In the genomic region with DNA sequence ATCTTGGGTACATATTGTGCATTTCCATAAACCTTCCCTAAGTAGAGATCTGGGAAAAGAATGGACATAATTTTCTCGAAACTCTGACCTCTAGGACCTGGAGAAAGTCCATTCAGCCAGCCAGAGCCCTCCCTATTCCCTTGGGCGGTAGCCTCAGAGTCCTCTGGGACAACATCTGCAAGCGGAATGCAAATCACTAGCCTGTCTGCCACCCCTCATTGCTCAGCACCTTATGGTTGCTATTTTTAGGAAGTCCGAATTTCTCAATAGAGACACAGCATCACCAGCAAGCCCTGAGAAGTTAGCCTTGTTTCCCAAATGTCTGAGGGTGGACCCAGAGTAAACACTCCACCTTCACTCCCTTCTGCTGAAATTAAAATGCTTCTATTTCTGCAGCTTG, we compare ENCODE assay signal across 10 cellular contexts. TPM values are rescaled to one million over a fixed set of nuclear protein-coding genes. Genes with fewer than 3 reads are reported as not detected.
A peak's percentile ranks its signal among the peaks of the same experiment; 100 is the strongest.
DNase-seq lines count a peak whose midpoint lies in the region; ATAC-seq, FAIRE-seq and TF ChIP-seq lines count a peak whose summit lies in the region.
"Had no signal": no experiment of that assay in that cellular context is flagged by ENCODE, and none has a peak within 500 bp of the region (broad histone marks: within the 10 kb centered on the region; RNA-seq: fewer than 3 reads in every experiment).

No MANE protein-coding gene starts in this region.

- TF ChIP-seq EP300 in HepG2 (IDR thresholded peaks at IDR 0.05; ENCODE audit: low read depth in 2 of 2, low read length in 2 of 2), result no peak
- TF ChIP-seq EP300 in HepG2 (CRISPR knock-in tag; IDR thresholded peaks at IDR 0.05; ENCODE audit: borderline replicate concordance), result no peak

- H3K4me3 Mint-ChIP-seq in CD8-positive, alpha-beta T cell, result no peak overlapping the region
- H3K4me3 Mint-ChIP-seq in activated naive CD8-positive, alpha-beta T cell treated with anti-CD3 and anti-CD28 coated beads, Interleukin-2, amount 50 U/mL, for 24 hours, result no peak overlapping the region
- H3K4me3 Mint-ChIP-seq: stimulated activated naive CD8-positive, alpha-beta T cell treated with anti-CD3 and anti-CD28 coated beads, Interleukin-15, Interleukin-2, amounts not matched to agents 100 ng/mL and 50 ng/mL, for 24 hours had no signal

- intact Hi-C loops in HepG2 (cut with micrococcal nuclease; ENCODE audit: unreplicated experiment), result loop anchor here (2.0 kb wide), 1 partner anchor 16 kb away; no protein-coding TSS in a partner anchor
- intact Hi-C loops in CD8-positive, alpha-beta T cell (cut with DNase I, micrococcal nuclease), result no loop called here

- TF ChIP-seq CTCF in RWPE1 (conservative IDR thresholded peaks at IDR 0.05; ENCODE audit: low read depth), result no peak
- no peak for TF ChIP-seq CTCF in HepG2 (CRISPR knock-in tag; IDR thresholded peaks at IDR 0.05)
- TF ChIP-seq CTCF in CD8-positive, alpha-beta T cell (IDR thresholded peaks at IDR 0.05), result no peak

- no peak overlapping the region for H3K4me3 ChIP-seq in HepG2 (replicated peaks in 1 of 3; ENCODE audit: insufficient read depth in 1 of 3, low read depth in 2 of 3, low read length in 3 of 3)
- no peak overlapping the region for H3K4me3 ChIP-seq in CD8-positive, alpha-beta T cell (ENCODE audit: low read depth, low read length)

- no peak overlapping the region for H3K9ac ChIP-seq in HepG2 (ENCODE audit: insufficient read depth, low read depth, low read length)

- H3K36me3 ChIP-seq in HepG2 (replicated peaks in 1 of 2; ENCODE audit: control insufficient read depth in 1 of 2, insufficient read depth in 2 of 2, low read length in 2 of 2), result no peaks in the 10 kb centered on the region
- no peaks in the 10 kb centered on the region for H3K36me3 ChIP-seq in CD8-positive, alpha-beta T cell (ENCODE audit: insufficient read depth, low read length)

- peak; percentile 8 for FAIRE-seq in HepG2 (lab: Jason Lieb, UNC)

- no peak overlapping the region for H2AFZ ChIP-seq in HepG2 (ENCODE audit: low read length)

- no peaks in the 10 kb centered on the region for H3K27me3 Mint-ChIP-seq in CD8-positive, alpha-beta T cell (ENCODE audit: low read depth)
- no peaks in the 10 kb centered on the region for H3K27me3 Mint-ChIP-seq in activated naive CD8-positive, alpha-beta T cell treated with anti-CD3 and anti-CD28 coated beads, Interleukin-2, amount 50 U/mL, for 24 hours
- H3K27me3 Mint-ChIP-seq: stimulated activated naive CD8-positive, alpha-beta T cell treated with anti-CD3 and anti-CD28 coated beads, Interleukin-15, Interleukin-2, amounts not matched to agents 100 ng/mL and 50 ng/mL, for 24 hours had no signal

- peak; percentile 68 for ATAC-seq in GM18867 (IDR thresholded peaks at IDR 0.05; ENCODE audit: unreplicated experiment)
- peak; percentile 58 for ATAC-seq in HG02884 (IDR thresholded peaks at IDR 0.05; ENCODE audit: unreplicated experiment)
- ATAC-seq in HepG2, result peak; percentile 53
- no peak for ATAC-seq in CD8-positive, alpha-beta T cell
- ATAC-seq in activated naive CD8-positive, alpha-beta T cell treated with anti-CD3 and anti-CD28 coated beads, Interleukin-2, amount 50 U/mL, for 24 hours, result no peak

- no peaks in the 10 kb centered on the region for H3K27me3 ChIP-seq in HepG2 (ENCODE audit: control insufficient read depth in 1 of 2, insufficient read depth in 2 of 2, low read length in 2 of 2)
- no peaks in the 10 kb centered on the region for H3K27me3 ChIP-seq in CD8-positive, alpha-beta T cell (ENCODE audit: insufficient read depth, low read length)

- H3K27ac Mint-ChIP-seq in CD8-positive, alpha-beta T cell, result no peak overlapping the region
- no peak overlapping the region for H3K27ac Mint-ChIP-seq in activated naive CD8-positive, alpha-beta T cell treated with anti-CD3 and anti-CD28 coated beads, Interleukin-2, amount 50 U/mL, for 24 hours
- H3K27ac Mint-ChIP-seq: stimulated activated naive CD8-positive, alpha-beta T cell treated with anti-CD3 and anti-CD28 coated beads, Interleukin-15, Interleukin-2, amounts not matched to agents 100 ng/mL and 50 ng/mL, for 24 hours had no signal

- no peaks in the 10 kb centered on the region for H3K36me3 Mint-ChIP-seq in CD8-positive, alpha-beta T cell
- H3K36me3 Mint-ChIP-seq in activated naive CD8-positive, alpha-beta T cell treated with anti-CD3 and anti-CD28 coated beads, Interleukin-2, amount 50 U/mL, for 24 hours (ENCODE audit: low read depth), result no peaks in the 10 kb centered on the region

- in situ Hi-C loops in HepG2 (cut with HindIII; ENCODE audit: extremely low pct_ligation_motif_present, low pct_unique_long_range_greater_than_20kb), result no loop called here

- H3K9me3 Mint-ChIP-seq in CD8-positive, alpha-beta T cell, result no peaks in the 10 kb centered on the region
- H3K9me3 Mint-ChIP-seq in activated naive CD8-positive, alpha-beta T cell treated with anti-CD3 and anti-CD28 coated beads, Interleukin-2, amount 50 U/mL, for 24 hours, result no peaks in the 10 kb centered on the region
- H3K9me3 Mint-ChIP-seq: stimulated activated naive CD8-positive, alpha-beta T cell treated with anti-CD3 and anti-CD28 coated beads, Interleukin-15, Interleukin-2, amounts not matched to agents 100 ng/mL and 50 ng/mL, for 24 hours had no signal

- H3K27ac ChIP-seq in RWPE1, result peak overlapping the region; percentile 39; the same call in 1 of the 2 replicates
- no peak overlapping the region for H3K27ac ChIP-seq in HepG2 (ENCODE audit: extremely low read length, insufficient read depth, low read length)
- no peak overlapping the region for H3K27ac ChIP-seq in CD8-positive, alpha-beta T cell (ENCODE audit: low read depth, low read length)

- 7% methylated on average over 4 of the region's 4 CpGs for WGBS in HepG2 (ENCODE audit: low lambda C conversion rate)

- no peak for DNase-seq in RWPE1 (ENCODE audit: low spot score)
- no peak for DNase-seq in HepG2 (ENCODE audit: low spot score)
- DNase-seq in CD8-positive, alpha-beta T cell, result no peak
- no peak for DNase-seq in DMS153 treated with DMSO at 0.1 percent for 48 hours (lab: John Stamatoyannopoulos, UW; ENCODE audit: unreplicated experiment)
- no peak for DNase-seq in NCI-H1092 (lab: John Stamatoyannopoulos, UW)
- no peak for DNase-seq in activated naive CD8-positive, alpha-beta T cell treated with anti-CD3 and anti-CD28 coated beads, Interleukin-2, amount 50 U/mL, for 24 hours

- H3K4me1 Mint-ChIP-seq in CD8-positive, alpha-beta T cell (ENCODE audit: low read depth), result peaks cover 26% of the 10 kb centered on the region
- H3K4me1 Mint-ChIP-seq in activated naive CD8-positive, alpha-beta T cell treated with anti-CD3 and anti-CD28 coated beads, Interleukin-2, amount 50 U/mL, for 24 hours, result peaks cover 36% of the 10 kb centered on the region

- peaks cover 63% of the 10 kb centered on the region for H3K4me1 ChIP-seq in HepG2 (ENCODE audit: insufficient read depth, low read length)
- H3K4me1 ChIP-seq in CD8-positive, alpha-beta T cell (ENCODE audit: insufficient read depth, low read length), result peaks cover 3% of the 10 kb centered on the region

- peak overlapping the region; percentile 22 for H3K4me2 ChIP-seq in HepG2 (ENCODE audit: low read depth, low read length)

- TF ChIP-seq POLR2A in HepG2 (IDR thresholded peaks at IDR 0.05; ENCODE audit: insufficient read depth in 1 of 2, low read depth in 2 of 2, low read length in 2 of 2), result no peak

- POLR2A ChIA-PET in RWPE1 (lab: Yijun Ruan, JAX; ENCODE audit: low non-redundant PET) (no interaction called here), HepG2 (lab: Yijun Ruan, JAX) (no interaction called here)
- POLR2A ChIA-PET in CD8-positive, alpha-beta T cell (lab: Charles Lee), result no interaction called here

- BruUV-seq in HepG2 (replicated peaks; lab: Mats Ljungman, UMichigan), result no TSS peak

- TF ChIP-seq RAD21 in HepG2 (CRISPR knock-in tag; IDR thresholded peaks at IDR 0.05), result no peak

- CTCF ChIA-PET in RWPE1 (lab: Yijun Ruan, JAX) (no interaction called here), HepG2 (lab: Yijun Ruan, JAX; ENCODE audit: low intra/inter-chr PET ratio, low total read pairs) (no interaction called here)
- CTCF ChIA-PET in CD8-positive, alpha-beta T cell (lab: Charles Lee), result interaction anchor here (1.2 kb wide), 1 partner anchor 24 kb away, joined by 4 read pairs; no protein-coding TSS in a partner anchor

- H4K20me1 ChIP-seq in HepG2 (ENCODE audit: insufficient read depth, low read length), result no peaks in the 10 kb centered on the region

- no peaks in the 10 kb centered on the region for H3K79me2 ChIP-seq in HepG2 (ENCODE audit: insufficient read depth, low read length)

- H3K9me3 ChIP-seq in HepG2 (ENCODE audit: low read length), result no peaks in the 10 kb centered on the region
- no peaks in the 10 kb centered on the region for H3K9me3 ChIP-seq in CD8-positive, alpha-beta T cell (ENCODE audit: low read length)

RNA-seq across cellular contexts. Expression of a gene that starts 17.6 kb away (rescaled TPM):
- total RNA-seq in HepG2 (2016; rRNA removed; fragmentation: Illumina TruSeq; extraction: Trizol), result not detected in 2 replicates
- not detected in 2 replicates for total RNA-seq in HepG2 (2016; cell fraction: cytosol; rRNA removed; fragmentation: Illumina TruSeq; extraction: Trizol; ENCODE audit: low read depth)
- not detected in 2 replicates for total RNA-seq in HepG2 (2016; cell fraction: insoluble cytoplasmic fraction; rRNA removed; fragmentation: Illumina TruSeq; extraction: Trizol)
- 0.03 TPM in 1 of 2 replicates, not detected in the other for total RNA-seq in HepG2 (2016; cell fraction: membrane; rRNA removed; fragmentation: Illumina TruSeq; extraction: Trizol)
- not detected in 2 replicates for total RNA-seq in HepG2 (2016; cell fraction: nucleus; rRNA removed; fragmentation: Illumina TruSeq; extraction: Trizol)
- not detected in 2 replicates for polyA plus RNA-seq in HepG2 (2011; rRNA removed)
- polyA plus RNA-seq in HepG2 (2011; cell fraction: cytosol; rRNA removed), result 0.03 TPM in 2 replicates
- not detected in 2 replicates for polyA plus RNA-seq in HepG2 (2011; cell fraction: nucleus; rRNA removed)
- not detected in 2 replicates for polyA plus RNA-seq in HepG2 (2012)
- polyA plus RNA-seq in HepG2 (2016; cell fraction: cytosol; fragmentation: Illumina TruSeq; extraction: Trizol; ENCODE audit: low read depth), result not detected in 2 replicates
- polyA plus RNA-seq in HepG2 (2016; cell fraction: insoluble cytoplasmic fraction; fragmentation: Illumina TruSeq; extraction: Trizol; ENCODE audit: low read depth), result not detected in 2 replicates
- polyA plus RNA-seq in HepG2 (2016; cell fraction: membrane; fragmentation: Illumina TruSeq; extraction: Trizol; ENCODE audit: low read depth), result not detected in 2 replicates
- not detected in 2 replicates for polyA plus RNA-seq in HepG2 (2016; cell fraction: nucleus; fragmentation: Illumina TruSeq; extraction: Trizol; ENCODE audit: insufficient read depth, low read depth)
- polyA minus RNA-seq in HepG2 (2011; rRNA and poly(A)+ RNA removed; ENCODE audit: low replicate concordance), result not detected in 2 replicates
- polyA minus RNA-seq in HepG2 (2011; cell fraction: cytosol; rRNA and poly(A)+ RNA removed), result not detected in 2 replicates
- not detected in 2 replicates for polyA minus RNA-seq in HepG2 (2011; cell fraction: nucleus; rRNA and poly(A)+ RNA removed)
- 10 to 100 TPM; 78.4 to 80.7 TPM for total RNA-seq in CD8-positive, alpha-beta T cell
- total RNA-seq: NCI-H460 had no signal

Comparison
In these comparisons a context has a peak if more than half of its experiments do, and no peak if none do; other contexts are left out.
1. ATAC-seq: peak in GM18867 (single experiment), HG02884 (single experiment) and HepG2 (single experiment); none in CD8-positive, alpha-beta T cell (single experiment) and activated naive CD8-positive, alpha-beta T cell treated with anti-CD3 and anti-CD28 coated beads, Interleukin-2, amount 50 U/mL, for 24 hours (single experiment).
2. RNA of a gene that starts 17.6 kb away (total RNA-seq): 78.4 to 80.7 TPM in CD8-positive, alpha-beta T cell; 0.03 TPM in HepG2; every median in the first group is over 10 times any median in the second.